ENCODE assay signal across 10 cellular contexts in genomic region chr19:49441960-49442350, GRCh38. TPM values are rescaled to one million over a fixed set of nuclear protein-coding genes. Genes with fewer than 3 reads are reported as not detected.
DNase-seq lines count a peak whose midpoint lies in the region; ATAC-seq and TF ChIP-seq lines count a peak whose summit lies in the region.
"Had no signal": no experiment of that assay in that cellular context is flagged by ENCODE, and none has a peak within 500 bp of the region (broad histone marks: within the 10 kb centered on the region; RNA-seq: fewer than 3 reads in every experiment).

No MANE protein-coding gene starts in this region.

- no peak overlapping the region for H2BK15ac ChIP-seq in neuronal stem cell (ENCODE audit: low read length)

- H3K79me1 ChIP-seq in neuronal stem cell (ENCODE audit: low read depth, low read length) = peaks cover 1% of the 10 kb centered on the region

- H3K27ac Mint-ChIP-seq in CD8-positive, alpha-beta memory T cell = peak overlapping the region in 5 of 8 donors; percentile 15 to 84 (median 67)
- H3K27ac Mint-ChIP-seq in chondrocyte (ENCODE audit: unreplicated experiment) = peak overlapping the region; percentile 1

- H2BK5ac ChIP-seq in neuronal stem cell (ENCODE audit: low read length) = no peak overlapping the region

- no peak for TF ChIP-seq CTCF in KMS-11 (conservative IDR thresholded peaks at IDR 0.05; ENCODE audit: low read depth, low read length)
- no peak for TF ChIP-seq CTCF in chondrocyte (IDR thresholded peaks at IDR 0.05)
- no peak for TF ChIP-seq CTCF in adrenal gland (IDR thresholded peaks at IDR 0.05)

- H4K20me1 ChIP-seq in KMS-11 (ENCODE audit: insufficient read depth) = no peaks in the 10 kb centered on the region

- peak overlapping the region; percentile 77 to 92 (median 84) for H3K4me3 Mint-ChIP-seq in CD8-positive, alpha-beta memory T cell
- peak overlapping the region; percentile 76 for H3K4me3 Mint-ChIP-seq in chondrocyte (ENCODE audit: unreplicated experiment)

- H3K9me3 ChIP-seq in CD8-positive, alpha-beta memory T cell (ENCODE audit: low read length) = no peaks in the 10 kb centered on the region
- H3K9me3 ChIP-seq in neuronal stem cell (replicated peaks in 1 of 2; ENCODE audit: control insufficient read depth in 2 of 2, insufficient read depth in 1 of 2, low read depth in 1 of 2, low read length in 2 of 2) (no peaks in the 10 kb centered on the region), adrenal gland (replicated peaks in 1 of 3) (no peaks in the 10 kb centered on the region)

- H3K79me2 ChIP-seq in KMS-11 (ENCODE audit: insufficient read depth, low read depth) = no peaks in the 10 kb centered on the region

- no peak overlapping the region for H3K27ac ChIP-seq in CD8-positive, alpha-beta memory T cell (ENCODE audit: low read depth, low read length)
- H3K27ac ChIP-seq in KMS-11 (no peak overlapping the region), neuronal stem cell (replicated peaks; ENCODE audit: low read length) (no peak overlapping the region), adrenal gland (peak overlapping the region in 1 of 5 donors; percentile 90)
- H3K27ac ChIP-seq: brain microvascular endothelial cell had no signal

- no peak overlapping the region for H3K18ac ChIP-seq in neuronal stem cell (ENCODE audit: low read length)

- H2AFZ ChIP-seq in KMS-11 (ENCODE audit: low read depth) (peak overlapping the region; percentile 84; the same call in 1 of the 2 replicates), neuronal stem cell (ENCODE audit: low read length) (peak overlapping the region; percentile 99)

- CTCF ChIA-PET in CD8-positive, alpha-beta memory T cell (lab: Charles Lee) = interaction anchor here (0.5 to 4.8 kb wide), 8 partner anchors 10 to 215 kb away, joined by 3 to 28 read pairs (median 4); partner anchors contain the start of genes ALDH16A1, GFY and PIH1D1

- peaks cover 0 to 14% (median 4%) of the 10 kb centered on the region in 3 donors for H3K36me3 Mint-ChIP-seq in CD8-positive, alpha-beta memory T cell
- H3K36me3 Mint-ChIP-seq in chondrocyte (ENCODE audit: low read depth) = no peaks in the 10 kb centered on the region

- DNase-seq in CD8-positive, alpha-beta memory T cell = no peak
- DNase-seq in chondrocyte (ENCODE audit: low spot score) (no peak), neuronal stem cell (ENCODE audit: low spot score) (no peak), adrenal gland (no peak), NCI-H446 treated with DMSO at 0.1 percent for 48 hours (lab: John Stamatoyannopoulos, UW) (no peak), DMS53 treated with DMSO at 0.1 percent for 48 hours (lab: John Stamatoyannopoulos, UW; ENCODE audit: unreplicated experiment) (no peak)
- DNase-seq: brain microvascular endothelial cell had no signal

- H3K4me1 ChIP-seq in CD8-positive, alpha-beta memory T cell (ENCODE audit: insufficient read depth, low read length) = peaks cover 19% of the 10 kb centered on the region
- H3K4me1 ChIP-seq in KMS-11 (ENCODE audit: low read depth, poor library complexity, severe bottlenecking) = peaks cover 16% of the 10 kb centered on the region
- H3K4me1 ChIP-seq in neuronal stem cell (ENCODE audit: control insufficient read depth in 2 of 2, insufficient read depth in 1 of 2, low read depth in 1 of 2, low read length in 2 of 2) = peaks cover 0 to 10% of the 10 kb centered on the region in 2 donors
- no peaks in the 10 kb centered on the region for H3K4me1 ChIP-seq in adrenal gland (replicated peaks in 1 of 2)

- no peak for ATAC-seq in GM19324 (IDR thresholded peaks at IDR 0.05; ENCODE audit: low FRiP score, unreplicated experiment)

- no peak overlapping the region for H2BK12ac ChIP-seq in neuronal stem cell (ENCODE audit: low read length)

- POLR2A ChIA-PET in CD8-positive, alpha-beta memory T cell (lab: Charles Lee) = interaction anchor here (0.7 kb wide), 1 partner anchor 10 kb away, joined by 3 read pairs; the partner anchor contains the start of gene PIH1D1

- no peak overlapping the region for H3K14ac ChIP-seq in neuronal stem cell (ENCODE audit: low read length)

- no peak overlapping the region for H2BK120ac ChIP-seq in neuronal stem cell (ENCODE audit: low read depth, low read length)

- H3K4me3 ChIP-seq in CD8-positive, alpha-beta memory T cell (ENCODE audit: low read length) = no peak overlapping the region
- no peak overlapping the region for H3K4me3 ChIP-seq in KMS-11 (IDR thresholded peaks at IDR 0.05; ENCODE audit: insufficient read depth, low read depth, low read length)
- no peak overlapping the region for H3K4me3 ChIP-seq in neuronal stem cell (ENCODE audit: low read length in 2 of 2)
- peak overlapping the region in 1 of 4 donors; percentile 65 for H3K4me3 ChIP-seq in adrenal gland

- H3K4me1 Mint-ChIP-seq in CD8-positive, alpha-beta memory T cell = peaks cover 29 to 48% (median 35%) of the 10 kb centered on the region in 3 donors
- peaks cover 21% of the 10 kb centered on the region for H3K4me1 Mint-ChIP-seq in chondrocyte (ENCODE audit: low read depth)

- H3K4ac ChIP-seq in neuronal stem cell (ENCODE audit: low read length) = no peak overlapping the region

- peak overlapping the region; percentile 89; the same call in 1 of the 2 replicates for H3K4me2 ChIP-seq in KMS-11
- peak overlapping the region; percentile 53 for H3K4me2 ChIP-seq in neuronal stem cell (ENCODE audit: insufficient read depth, low read length, poor library complexity, severe bottlenecking)

- no peak overlapping the region for H4K8ac ChIP-seq in neuronal stem cell (ENCODE audit: low read depth, low read length)

- no peak overlapping the region for H2AK5ac ChIP-seq in neuronal stem cell (ENCODE audit: low read depth, low read length)

- intact Hi-C loops in adrenal gland (cut with DNase I) = loop anchor here in 1 of 2 donors (5.0 kb wide), 1 partner anchor 215 kb away; no protein-coding TSS in a partner anchor

- H3K23ac ChIP-seq in neuronal stem cell (ENCODE audit: low read depth, low read length, poor library complexity) = no peak overlapping the region

- TF ChIP-seq POLR2A in adrenal gland (IDR thresholded peaks at IDR 0.05) = no peak

- H3K27me3 Mint-ChIP-seq in CD8-positive, alpha-beta memory T cell = peaks cover 52 to 54% of the 10 kb centered on the region in 2 donors
- peaks cover 51% of the 10 kb centered on the region for H3K27me3 Mint-ChIP-seq in chondrocyte (ENCODE audit: low read depth)

- H3K9ac ChIP-seq in KMS-11 (no peak overlapping the region), neuronal stem cell (ENCODE audit: low read depth, low read length, poor library complexity) (no peak overlapping the region)

- H3K36me3 ChIP-seq in CD8-positive, alpha-beta memory T cell (ENCODE audit: insufficient read depth, low read length) = no peaks in the 10 kb centered on the region
- no peaks in the 10 kb centered on the region for H3K36me3 ChIP-seq in KMS-11 (ENCODE audit: insufficient read depth)
- peaks cover 5 to 6% of the 10 kb centered on the region in 2 donors for H3K36me3 ChIP-seq in neuronal stem cell (replicated peaks in 1 of 2; ENCODE audit: control insufficient read depth in 2 of 2, insufficient read depth in 2 of 2, low read length in 2 of 2)
- peaks cover 0 to 4% of the 10 kb centered on the region in 2 donors for H3K36me3 ChIP-seq in adrenal gland (replicated peaks in 1 of 2)
- H3K36me3 ChIP-seq: brain microvascular endothelial cell had no signal

- H4K91ac ChIP-seq in neuronal stem cell (ENCODE audit: low read depth, low read length, poor library complexity) = no peak overlapping the region

- no CpG with 5 or more reads among the region's 14 CpGs for WGBS in neuronal stem cell (ENCODE audit: extremely low coverage in 2 of 2, insufficient read length in 2 of 2, insufficient replicate concordance in 1 of 2), 2 donors
- 15 to 26% (median 23%) methylated on average over 14 of the region's 14 CpGs for WGBS in adrenal gland, 4 donors

- peaks cover 50% of the 10 kb centered on the region for H3K27me3 ChIP-seq in CD8-positive, alpha-beta memory T cell (ENCODE audit: insufficient read depth, low read length, poor library complexity, severe bottlenecking)
- H3K27me3 ChIP-seq in KMS-11 (ENCODE audit: insufficient read depth, low read depth) = peaks cover 55% of the 10 kb centered on the region
- H3K27me3 ChIP-seq in neuronal stem cell (ENCODE audit: control insufficient read depth in 3 of 3, insufficient read depth in 3 of 3, low read depth in 1 of 3, low read length in 3 of 3) = peaks cover 11 to 54% (median 54%) of the 10 kb centered on the region in 3 experiments
- H3K27me3 ChIP-seq in adrenal gland = peaks cover 13% of the 10 kb centered on the region

- no peaks in the 10 kb centered on the region for H3K9me3 Mint-ChIP-seq in CD8-positive, alpha-beta memory T cell
- no peaks in the 10 kb centered on the region for H3K9me3 Mint-ChIP-seq in chondrocyte (ENCODE audit: low read depth)

RNA-seq across cellular contexts. Expression of gene SLC17A7, which starts 0.6 kb away (rescaled TPM):
- under 1 TPM; 0.07 to 0.09 TPM for total RNA-seq in CD8-positive, alpha-beta memory T cell
- not detected for polyA plus RNA-seq in CD8-positive, alpha-beta memory T cell
- total RNA-seq in chondrocyte (0.17 to 0.47 TPM (median 0.33 TPM) in 3 replicates), adrenal gland (1 to 10 TPM in 5 of 8 donors, under 1 TPM in 3; 0.43 to 9.6 (median 1.6) TPM)
- polyA plus RNA-seq in neuronal stem cell (2013, experiment 1 of 2) = 2.3 TPM
- polyA plus RNA-seq in neuronal stem cell (2013, experiment 2 of 2) = 2.0 TPM
- polyA plus RNA-seq in adrenal gland = 1 to 10 TPM in 2 of 3 donors, under 1 TPM in 1; 0.18 to 1.9 (median 1.0) TPM

RNA-seq across cellular contexts. Expression of gene PIH1D1, which starts 9.7 kb away (rescaled TPM):
- 100 to 1,000 TPM; 132 to 138 TPM for total RNA-seq in CD8-positive, alpha-beta memory T cell
- 81.8 TPM for polyA plus RNA-seq in CD8-positive, alpha-beta memory T cell
- total RNA-seq in chondrocyte (52.1 to 60.2 TPM (median 54.6 TPM) in 3 replicates), adrenal gland (100 to 1,000 TPM in 3 of 8 donors, 10 to 100 TPM in 5; 63.1 to 131 (median 83.6) TPM)
- polyA plus RNA-seq in neuronal stem cell (2013, experiment 1 of 2) = 94.4 TPM
- 94.2 TPM for polyA plus RNA-seq in neuronal stem cell (2013, experiment 2 of 2)
- polyA plus RNA-seq in adrenal gland = 100 to 1,000 TPM in 1 of 3 donors, 10 to 100 TPM in 2; 26.6 to 103 (median 72.3) TPM

RNA-seq across cellular contexts. Expression of gene ALDH16A1, which starts 11.1 kb away (rescaled TPM):
- total RNA-seq in CD8-positive, alpha-beta memory T cell = 10 to 100 TPM; 46.7 to 51.8 TPM
- 32.5 TPM for polyA plus RNA-seq in CD8-positive, alpha-beta memory T cell
- total RNA-seq in chondrocyte (23.2 to 34.9 TPM (median 24.5 TPM) in 3 replicates), adrenal gland (10 to 100 TPM; 23.8 to 47.8 (median 29.7) TPM)
- polyA plus RNA-seq in neuronal stem cell (2013, experiment 1 of 2) = 10.8 TPM
- 11.4 TPM for polyA plus RNA-seq in neuronal stem cell (2013, experiment 2 of 2)
- polyA plus RNA-seq in adrenal gland = 10 to 100 TPM in 2 of 3 donors, 1 to 10 TPM in 1; 3.6 to 95.5 (median 86.7) TPM

RNA-seq across cellular contexts. Expression of gene GFY, which starts 16.8 kb away (rescaled TPM):
- not detected for total RNA-seq in CD8-positive, alpha-beta memory T cell
- polyA plus RNA-seq in CD8-positive, alpha-beta memory T cell = not detected
- total RNA-seq in chondrocyte (not detected in 3 replicates), adrenal gland (not detected)
- 1.3 TPM for polyA plus RNA-seq in neuronal stem cell (2013, experiment 1 of 2)
- 1.5 TPM for polyA plus RNA-seq in neuronal stem cell (2013, experiment 2 of 2)
- not detected for polyA plus RNA-seq in adrenal gland
- total RNA-seq: renal cortical epithelial cell had no signal

RNA-seq across cellular contexts. Expression of gene PTH2, which starts 18.7 kb away (rescaled TPM):
- total RNA-seq in CD8-positive, alpha-beta memory T cell = not detected
- not detected for polyA plus RNA-seq in CD8-positive, alpha-beta memory T cell
- total RNA-seq in chondrocyte = not detected in 3 replicates
- 1.4 TPM for polyA plus RNA-seq in neuronal stem cell (2013, experiment 1 of 2)
- 1.6 TPM for polyA plus RNA-seq in neuronal stem cell (2013, experiment 2 of 2)
- not detected for total RNA-seq in adrenal gland
- not detected for polyA plus RNA-seq in adrenal gland
- total RNA-seq: renal cortical epithelial cell had no signal
